In the genomic region with DNA sequence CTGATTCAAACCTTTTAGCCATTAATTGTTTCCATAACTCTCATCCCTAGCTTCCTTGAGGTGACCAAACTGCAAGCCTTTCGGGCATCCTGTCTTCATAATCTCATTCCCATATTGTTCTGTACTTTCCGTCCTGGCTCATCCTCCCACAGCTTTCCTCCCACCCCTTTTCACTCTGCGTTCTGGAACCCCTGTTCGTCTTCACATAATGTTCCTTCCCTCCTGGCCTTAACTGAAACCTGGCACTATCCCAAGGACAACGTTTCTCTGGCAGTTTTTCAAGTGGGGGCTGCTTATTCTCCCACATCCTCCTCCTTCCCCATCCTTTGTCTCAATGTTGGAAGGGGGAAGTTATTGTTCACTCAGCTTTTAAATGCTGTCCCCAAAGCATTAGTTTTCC, we compare ENCODE assay signal across 11 cellular contexts. TPM values are rescaled to one million over a fixed set of nuclear protein-coding genes. Genes with fewer than 3 reads are reported as not detected.
DNase-seq lines count a peak whose midpoint lies in the region; ATAC-seq, FAIRE-seq and TF ChIP-seq lines count a peak whose summit lies in the region.
"Had no signal": no experiment of that assay in that cellular context is flagged by ENCODE, and none has a peak within 500 bp of the region (broad histone marks: within the 10 kb centered on the region; RNA-seq: fewer than 3 reads in every experiment).

No MANE protein-coding gene starts in this region.

- H3K27ac ChIP-seq in keratinocyte (ENCODE audit: control insufficient read depth, insufficient read depth, low read length) = no peak overlapping the region
- H3K27ac ChIP-seq in suprapubic skin = no peak overlapping the region

- H3K27me3 ChIP-seq in adipocyte (replicated peaks; ENCODE audit: control insufficient read depth, insufficient read depth, low read length) (no peaks in the 10 kb centered on the region), keratinocyte (ENCODE audit: control insufficient read depth, extremely low read depth, insufficient read depth, low read length) (no peaks in the 10 kb centered on the region), suprapubic skin (no peaks in the 10 kb centered on the region)
- H3K27me3 ChIP-seq: ovary had no signal

- peak overlapping the region; percentile 97 for H3K27ac Mint-ChIP-seq in activated CD8-positive, alpha-beta memory T cell treated with anti-CD3 and anti-CD28 coated beads, Interleukin-2, amount 10 ng/mL, durations not matched to agents 7 days and 5 days

- H3K4me1 Mint-ChIP-seq in activated CD8-positive, alpha-beta memory T cell treated with anti-CD3 and anti-CD28 coated beads, Interleukin-2, amount 10 ng/mL, durations not matched to agents 7 days and 5 days = peaks cover 48% of the 10 kb centered on the region

- TF ChIP-seq CTCF in keratinocyte (optimal IDR thresholded peaks at IDR 0.05 in 1 of 3, IDR thresholded peaks at IDR 0.05 in 1 of 3, conservative IDR thresholded peaks at IDR 0.05 in 1 of 3; ENCODE audit: extremely low read depth in 1 of 3, insufficient read depth in 2 of 3, low read length in 3 of 3) (no peak), suprapubic skin (IDR thresholded peaks at IDR 0.05) (no peak)

- peaks cover 74% of the 10 kb centered on the region for H3K36me3 Mint-ChIP-seq in activated CD8-positive, alpha-beta memory T cell treated with anti-CD3 and anti-CD28 coated beads, Interleukin-2, amount 10 ng/mL, durations not matched to agents 7 days and 5 days

- H3K4me3 ChIP-seq in adipocyte (ENCODE audit: low read length) (peak overlapping the region; percentile 98), keratinocyte (ENCODE audit: control insufficient read depth in 2 of 3, extremely low read depth in 1 of 3, insufficient read depth in 2 of 3, low read depth in 1 of 3, low read length in 3 of 3) (peak overlapping the region in 1 of 3 experiments; percentile 83), suprapubic skin (peak overlapping the region; percentile 78)

- H3K9me3 Mint-ChIP-seq in activated CD8-positive, alpha-beta memory T cell treated with anti-CD3 and anti-CD28 coated beads, Interleukin-2, amount 10 ng/mL, durations not matched to agents 7 days and 5 days (ENCODE audit: low read depth) = peaks cover 30% of the 10 kb centered on the region

- H3K4me3 Mint-ChIP-seq in activated CD8-positive, alpha-beta memory T cell treated with anti-CD3 and anti-CD28 coated beads, Interleukin-2, amount 10 ng/mL, durations not matched to agents 7 days and 5 days = peak overlapping the region; percentile 98

- CTCF ChIA-PET in activated CD8-positive, alpha-beta memory T cell treated with anti-CD3 and anti-CD28 coated beads, Interleukin-2, amount 10 ng/mL, durations not matched to agents 7 days and 5 days (lab: Charles Lee) = interaction anchor here (1.4 kb wide), 1 partner anchor 12 kb away, joined by 6 read pairs; no protein-coding TSS in a partner anchor

- H3K9me1 ChIP-seq in keratinocyte (ENCODE audit: control insufficient read depth, extremely low read depth, insufficient read depth, low read length) = no peaks in the 10 kb centered on the region

- no peak for FAIRE-seq in keratinocyte (lab: Jason Lieb, UNC)
- FAIRE-seq: G401.6 had no signal

- peaks cover 50% of the 10 kb centered on the region for H3K36me3 ChIP-seq in adipocyte (ENCODE audit: control insufficient read depth, insufficient read depth, low read length, severe bottlenecking)
- peaks cover 19% of the 10 kb centered on the region in 2 experiments for H3K36me3 ChIP-seq in keratinocyte (ENCODE audit: control insufficient read depth in 2 of 2, extremely low read depth in 1 of 2, insufficient read depth in 2 of 2, low read length in 2 of 2)
- peaks cover 50% of the 10 kb centered on the region for H3K36me3 ChIP-seq in suprapubic skin

- H3K4me1 ChIP-seq in adipocyte (ENCODE audit: control insufficient read depth, insufficient read depth, low read length) = peaks cover 25% of the 10 kb centered on the region
- H3K4me1 ChIP-seq in keratinocyte (ENCODE audit: control insufficient read depth, extremely low read depth, insufficient read depth, low read length) = peaks cover 10% of the 10 kb centered on the region
- peaks cover 36% of the 10 kb centered on the region for H3K4me1 ChIP-seq in suprapubic skin

- H4K20me1 ChIP-seq in keratinocyte (ENCODE audit: control insufficient read depth, extremely low read depth, insufficient read depth, low read length) = no peaks in the 10 kb centered on the region

- H3K4me2 ChIP-seq in keratinocyte (ENCODE audit: control insufficient read depth, extremely low read depth, insufficient read depth, low read depth, low read length) = peak overlapping the region; percentile 98

- TF ChIP-seq EP300 in suprapubic skin (IDR thresholded peaks at IDR 0.05) = no peak

- 50% methylated on average over 5 of the region's 5 CpGs for WGBS in suprapubic skin

- ATAC-seq in activated CD8-positive, alpha-beta memory T cell treated with anti-CD3 and anti-CD28 coated beads, Interleukin-2, amount 10 ng/mL, durations not matched to agents 7 days and 5 days = no peak
- no peak for ATAC-seq in HG02970 (IDR thresholded peaks at IDR 0.05; ENCODE audit: low FRiP score, unreplicated experiment)

- H3K9me3 ChIP-seq in adipocyte (ENCODE audit: control insufficient read depth, low read length) (peaks cover 22% of the 10 kb centered on the region), keratinocyte (ENCODE audit: control insufficient read depth, low read depth, low read length) (peaks cover 5% of the 10 kb centered on the region), suprapubic skin (peaks cover 12% of the 10 kb centered on the region)

- TF ChIP-seq POLR2A in suprapubic skin (IDR thresholded peaks at IDR 0.05) = no peak

- DNase-seq in activated CD8-positive, alpha-beta memory T cell treated with anti-CD3 and anti-CD28 coated beads, Interleukin-2, amount 10 ng/mL, durations not matched to agents 7 days and 5 days = no peak
- DNase-seq in activated CD8-positive, alpha-beta memory T cell treated with anti-CD3 and anti-CD28 coated beads for 24 hours = no peak
- DNase-seq in adipocyte (ENCODE audit: low read depth) (no peak), keratinocyte (ENCODE audit: low read depth, low spot score) (no peak), suprapubic skin (ENCODE audit: low spot score in 2 of 2) (no peak), DMS79 treated with DMSO at 0.1 percent for 48 hours (lab: John Stamatoyannopoulos, UW) (no peak), COLO668 (lab: John Stamatoyannopoulos, UW; ENCODE audit: unreplicated experiment) (no peak)

- H3K9ac ChIP-seq in adipocyte (ENCODE audit: low read length) (peak overlapping the region; percentile 96), keratinocyte (ENCODE audit: control insufficient read depth, extremely low read depth, insufficient read depth, low read length) (no peak overlapping the region)

- peaks cover 64% of the 10 kb centered on the region for H3K79me2 ChIP-seq in keratinocyte (ENCODE audit: control insufficient read depth, insufficient read depth, low read length)

- no peaks in the 10 kb centered on the region for H3K27me3 Mint-ChIP-seq in activated CD8-positive, alpha-beta memory T cell treated with anti-CD3 and anti-CD28 coated beads, Interleukin-2, amount 10 ng/mL, durations not matched to agents 7 days and 5 days

- H2AFZ ChIP-seq in keratinocyte (ENCODE audit: control insufficient read depth, low read length) = no peak overlapping the region

- dilution Hi-C loops in keratinocyte (cut with MboI; ENCODE audit: extremely low pct_ligation_motif_present, low sequenced_read_pairs) = no loop called here

RNA-seq across cellular contexts. Expression of gene ZNF189, which starts 1.5 kb away (rescaled TPM):
- 10 to 100 TPM in 1 of 2 experiments, 1 to 10 TPM in 1; 9.2 to 12.6 TPM for total RNA-seq in activated CD8-positive, alpha-beta memory T cell treated with anti-CD3 and anti-CD28 coated beads, Interleukin-2, amount 10 ng/mL, durations not matched to agents 7 days and 5 days
- 4.9 to 8.7 TPM (median 5.9 TPM) in 3 replicates for polyA plus RNA-seq in keratinocyte
- polyA plus RNA-seq in keratinocyte (2011; ENCODE audit: low read depth) = 2.5 TPM
- polyA plus RNA-seq in keratinocyte (2011; cell fraction: cytosol; rRNA removed) = 3.7 and 8.2 TPM in 2 replicates
- 12.9 and 17.1 TPM in 2 replicates for polyA plus RNA-seq in keratinocyte (2011; cell fraction: nucleus; rRNA removed)
- 3.9 and 6.7 TPM in 2 replicates for polyA plus RNA-seq in keratinocyte (2012; ENCODE audit: low replicate concordance)
- 0.98 to 9.4 TPM (median 4.4 TPM) in 3 replicates for polyA minus RNA-seq in keratinocyte
- polyA minus RNA-seq in keratinocyte (2011; cell fraction: cytosol; rRNA and poly(A)+ RNA removed) = 3.6 TPM
- polyA minus RNA-seq in keratinocyte (2011; cell fraction: nucleus; rRNA and poly(A)+ RNA removed) = 5.6 and 11.0 TPM in 2 replicates
- 10 to 100 TPM in 2 of 4 donors, 1 to 10 TPM in 2; 6.1 to 14.9 (median 10.2) TPM for total RNA-seq in suprapubic skin

RNA-seq across cellular contexts. Expression of gene MRPL50, which starts 1.7 kb away (rescaled TPM):
- total RNA-seq in activated CD8-positive, alpha-beta memory T cell treated with anti-CD3 and anti-CD28 coated beads, Interleukin-2, amount 10 ng/mL, durations not matched to agents 7 days and 5 days = 10 to 100 TPM in 1 of 2 experiments, 1 to 10 TPM in 1; 8.3 to 10.5 TPM
- polyA plus RNA-seq in keratinocyte = 11.0 to 24.0 TPM (median 17.4 TPM) in 3 replicates
- polyA plus RNA-seq in keratinocyte (2011; ENCODE audit: low read depth) = 5.9 TPM
- 11.1 and 23.8 TPM in 2 replicates for polyA plus RNA-seq in keratinocyte (2011; cell fraction: cytosol; rRNA removed)
- polyA plus RNA-seq in keratinocyte (2011; cell fraction: nucleus; rRNA removed) = 11.2 and 13.9 TPM in 2 replicates
- polyA plus RNA-seq in keratinocyte (2012; ENCODE audit: low replicate concordance) = 9.2 and 12.7 TPM in 2 replicates
- 0.95 to 2.0 TPM (median 1.5 TPM) in 3 replicates for polyA minus RNA-seq in keratinocyte
- 0.77 TPM for polyA minus RNA-seq in keratinocyte (2011; cell fraction: cytosol; rRNA and poly(A)+ RNA removed)
- polyA minus RNA-seq in keratinocyte (2011; cell fraction: nucleus; rRNA and poly(A)+ RNA removed) = 0.63 and 2.3 TPM in 2 replicates
- 10 to 100 TPM in 3 of 4 donors, 1 to 10 TPM in 1; 6.8 to 13.0 (median 11.2) TPM for total RNA-seq in suprapubic skin

RNA-seq across cellular contexts. Expression of gene BAAT, which starts 15.3 kb away (rescaled TPM):
- not detected for total RNA-seq in activated CD8-positive, alpha-beta memory T cell treated with anti-CD3 and anti-CD28 coated beads, Interleukin-2, amount 10 ng/mL, durations not matched to agents 7 days and 5 days
- polyA plus RNA-seq in keratinocyte = 0.02 to 0.14 TPM (median 0.08 TPM) in 3 replicates
- polyA plus RNA-seq in keratinocyte (2011; ENCODE audit: low read depth) = not detected
- polyA plus RNA-seq in keratinocyte (2011; cell fraction: cytosol; rRNA removed) = 0.03 and 0.06 TPM in 2 replicates
- polyA plus RNA-seq in keratinocyte (2011; cell fraction: nucleus; rRNA removed) = 0.16 and 0.22 TPM in 2 replicates
- 0.07 and 0.16 TPM in 2 replicates for polyA plus RNA-seq in keratinocyte (2012; ENCODE audit: low replicate concordance)
- 0.26 TPM in 1 of 3 replicates, not detected in the others for polyA minus RNA-seq in keratinocyte
- polyA minus RNA-seq in keratinocyte (2011; cell fraction: cytosol; rRNA and poly(A)+ RNA removed) = not detected
- polyA minus RNA-seq in keratinocyte (2011; cell fraction: nucleus; rRNA and poly(A)+ RNA removed) = 0.54 TPM in 1 of 2 replicates, not detected in the other
- 1 to 10 TPM in 1 of 4 donors, not detected in 3; 2.3 TPM for total RNA-seq in suprapubic skin
- total RNA-seq: HT1080 had no signal
- polyA plus RNA-seq: ovary had no signal

RNA-seq across cellular contexts. Expression of gene ALDOB, which starts 35.5 kb away (rescaled TPM):
- total RNA-seq in activated CD8-positive, alpha-beta memory T cell treated with anti-CD3 and anti-CD28 coated beads, Interleukin-2, amount 10 ng/mL, durations not matched to agents 7 days and 5 days = not detected
- polyA plus RNA-seq in keratinocyte = not detected in 3 replicates
- not detected for polyA plus RNA-seq in keratinocyte (2011; ENCODE audit: low read depth)
- not detected in 2 replicates for polyA plus RNA-seq in keratinocyte (2011; cell fraction: cytosol; rRNA removed)
- polyA plus RNA-seq in keratinocyte (2011; cell fraction: nucleus; rRNA removed) = not detected in 2 replicates
- 0.11 TPM in 1 of 2 replicates, not detected in the other for polyA plus RNA-seq in keratinocyte (2012; ENCODE audit: low replicate concordance)
- not detected in 3 replicates for polyA minus RNA-seq in keratinocyte
- not detected for polyA minus RNA-seq in keratinocyte (2011; cell fraction: cytosol; rRNA and poly(A)+ RNA removed)
- polyA minus RNA-seq in keratinocyte (2011; cell fraction: nucleus; rRNA and poly(A)+ RNA removed) = not detected in 2 replicates
- total RNA-seq in suprapubic skin = 10 to 100 TPM in 1 of 4 donors, 1 to 10 TPM in 3; 1.1 to 43.3 (median 2.0) TPM
- total RNA-seq: HT1080 had no signal
